In the genomic region with DNA sequence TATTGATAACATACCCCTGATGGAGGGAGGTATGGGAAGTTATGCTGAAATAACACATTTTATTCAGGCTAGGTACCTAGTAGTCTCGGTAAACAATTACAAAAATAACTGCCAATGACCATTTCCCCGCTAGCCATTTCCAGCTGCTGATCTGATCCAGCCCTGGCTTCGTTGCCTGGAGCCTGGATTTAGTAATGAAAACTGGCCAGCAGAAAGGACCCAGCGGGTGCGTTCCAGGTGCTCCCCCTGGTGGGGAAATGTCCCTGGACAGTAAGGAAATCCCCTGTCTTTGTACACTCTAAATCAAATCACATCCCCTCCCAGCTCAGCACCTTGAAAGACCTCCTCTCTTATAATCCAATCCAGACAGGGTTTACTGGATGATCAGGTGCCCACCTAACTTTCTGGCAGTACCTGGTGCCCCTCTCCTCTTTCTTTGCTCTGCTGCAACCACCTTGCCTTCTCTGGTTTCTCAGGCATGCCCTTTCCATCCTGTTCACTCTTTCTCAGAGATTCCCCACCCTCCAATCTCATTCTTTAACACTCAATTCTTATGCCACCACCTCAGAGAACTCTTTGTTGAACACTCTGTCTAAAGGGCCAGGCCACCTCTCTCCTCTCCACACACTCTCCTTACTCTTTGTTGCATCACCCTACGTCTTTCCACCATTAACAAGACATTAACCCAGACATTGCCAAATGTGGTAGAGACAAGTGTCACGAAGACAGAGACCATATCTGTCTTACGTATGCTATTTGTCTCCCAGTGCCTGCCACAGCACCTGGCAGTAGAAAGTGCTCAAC, we compare ENCODE assay signal across 8 cellular contexts. TPM values are rescaled to one million over a fixed set of nuclear protein-coding genes. Genes with fewer than 3 reads are reported as not detected.
DNase-seq lines count a peak whose midpoint lies in the region; ATAC-seq and TF ChIP-seq lines count a peak whose summit lies in the region.

No MANE protein-coding gene starts in this region.

- peaks cover 18% of the 10 kb centered on the region for H3K4me1 ChIP-seq in body of pancreas

- TF ChIP-seq POLR2A in body of pancreas (IDR thresholded peaks at IDR 0.05), result no peak

- no peaks in the 10 kb centered on the region for H3K36me3 ChIP-seq in body of pancreas (replicated peaks in 1 of 2; ENCODE audit: insufficient read depth in 1 of 2, low read depth in 2 of 2)

- TF ChIP-seq CTCF in body of pancreas (IDR thresholded peaks at IDR 0.05), result peak; percentile 63 to 87 (median 76)

- no peaks in the 10 kb centered on the region for H3K9me3 ChIP-seq in body of pancreas

- ATAC-seq in body of pancreas (peak; percentile 77), HG03280 (IDR thresholded peaks at IDR 0.05; ENCODE audit: unreplicated experiment) (no peak)

- H3K27me3 ChIP-seq in body of pancreas, result no peaks in the 10 kb centered on the region

- H3K4me3 ChIP-seq in body of pancreas, result no peak overlapping the region

- 16 to 24% methylated on average over 8 of the region's 8 CpGs for WGBS in body of pancreas, 2 donors

- DNase-seq in D341Med (ENCODE audit: low spot score), result peak; percentile 62
- peak; percentile 44 for DNase-seq in HS-5 (ENCODE audit: low read depth)
- peak; percentile 36 to 52 (median 43) for DNase-seq in T-helper 1 cell
- peak; percentile 75 to 92 (median 86) for DNase-seq in body of pancreas
- peak; percentile 26 for DNase-seq in inferior parietal cortex (ENCODE audit: extremely low spot score)
- peak; percentile 10 for DNase-seq in stimulated activated CD4-positive, alpha-beta T cell treated with anti-CD3 and anti-CD28 coated beads, Interleukin-2, amount 100 ng/mL, for 4 hours (ENCODE audit: low read depth)
- DNase-seq in cortex of kidney (lab: John Stamatoyannopoulos, UW), result no peak

- intact Hi-C loops in body of pancreas (cut with DNase I), result no loop called here

- peak overlapping the region in 1 of 4 donors; percentile 14 for H3K27ac ChIP-seq in body of pancreas

RNA-seq across cellular contexts. Expression of a gene that starts 50.1 kb away (rescaled TPM):
- total RNA-seq in body of pancreas, result 10 to 100 TPM; 24.1 to 35.0 TPM

RNA-seq across cellular contexts. Expression of a gene that starts 53.8 kb away (rescaled TPM):
- total RNA-seq in body of pancreas, result 10 to 100 TPM in 1 of 2 donors, 1 to 10 TPM in 1; 7.6 to 23.9 TPM
